In genomic region chr17:42918902-42919521, GRCh38 we compare ENCODE assay signal across 15 cellular contexts. TPM values are rescaled to one million over a fixed set of nuclear protein-coding genes. Genes with fewer than 3 reads are reported as not detected.
DNase-seq lines count a peak whose midpoint lies in the region; ATAC-seq, FAIRE-seq and TF ChIP-seq lines count a peak whose summit lies in the region.
"Had no signal": no experiment of that assay in that cellular context is flagged by ENCODE, and none has a peak within 500 bp of the region (broad histone marks: within the 10 kb centered on the region; RNA-seq: fewer than 3 reads in every experiment).

No MANE protein-coding gene starts in this region.

- H3K27ac Mint-ChIP-seq in MCF 10A (ENCODE audit: low read depth, unreplicated experiment), result peak overlapping the region; percentile 77
- H3K27ac Mint-ChIP-seq in immature natural killer cell, result no peak overlapping the region
- H3K27ac Mint-ChIP-seq in stimulated activated naive CD8-positive, alpha-beta T cell treated with anti-CD3 and anti-CD28 coated beads, Interleukin-15, amount 100 ng/mL, for 72 hours, result no peak overlapping the region
- H3K27ac Mint-ChIP-seq: activated naive CD8-positive, alpha-beta T cell treated with anti-CD3 and anti-CD28 coated beads for 36 hours had no signal

- BruUV-seq in MCF 10A (replicated peaks; lab: Mats Ljungman, UMichigan) (no TSS peak), mammary epithelial cell (replicated peaks; lab: Mats Ljungman, UMichigan) (no TSS peak), OCI-LY7 (replicated peaks; lab: Mats Ljungman, UMichigan) (no TSS peak), PC-9 (replicated peaks; lab: Mats Ljungman, UMichigan) (no TSS peak)

- H2AFZ ChIP-seq in mammary epithelial cell (ENCODE audit: low read depth, low read length) (no peak overlapping the region), OCI-LY7 (ENCODE audit: low read length) (peak overlapping the region; percentile 93), PC-9 (no peak overlapping the region)
- H2AFZ ChIP-seq: GM23248 had no signal

- 0 out of 2 replicates have a peak, but pooled peaks cover 5% of the 10 kb centered on the region for H3F3A ChIP-seq in PC-9 (ENCODE audit: insufficient read depth, low read depth)

- H3K27ac ChIP-seq in mammary epithelial cell (ENCODE audit: insufficient read depth, low read depth, low read length) (no peak overlapping the region), OCI-LY7 (ENCODE audit: low read depth, low read length, poor library complexity, severe bottlenecking) (no peak overlapping the region), right lobe of liver (peak overlapping the region in 2 of 3 donors; percentile 7 to 56), PC-9 (no peak overlapping the region)
- H3K27ac ChIP-seq: GM23248 had no signal

- no peak overlapping the region for H3K4me2 ChIP-seq in mammary epithelial cell (ENCODE audit: insufficient read depth, low read depth, low read length)
- peak overlapping the region; percentile 7 for H3K4me2 ChIP-seq in OCI-LY7 (ENCODE audit: low read length)
- H3K4me2 ChIP-seq in PC-9, result no peak overlapping the region

- CTCF ChIA-PET in MCF 10A (lab: Yijun Ruan, JAX) (interaction anchor here (0.6 to 0.7 kb wide), 2 partner anchors 10 to 1095 kb away, joined by 3 read pairs; no protein-coding TSS in a partner anchor), mammary epithelial cell (lab: Charles Lee; ENCODE audit: low non-redundant PET) (no interaction called here), OCI-LY7 (lab: Charles Lee; ENCODE audit: unreplicated experiment) (no interaction called here), PC-9 (lab: Charles Lee) (no interaction called here)

- ATAC-seq in right lobe of liver, result peak; percentile 56 to 78 (median 74)
- no peak for ATAC-seq in stimulated activated naive CD8-positive, alpha-beta T cell treated with anti-CD3 and anti-CD28 coated beads, Interleukin-15, amount 100 ng/mL, for 72 hours
- ATAC-seq: Right ventricle myocardium inferior had no signal

- H3K9me2 ChIP-seq in OCI-LY7 (ENCODE audit: insufficient read depth, low read length), result no peaks in the 10 kb centered on the region
- H3K9me2 ChIP-seq in PC-9 (ENCODE audit: insufficient read depth), result no peaks in the 10 kb centered on the region

- dilution Hi-C loops in mammary epithelial cell (cut with HindIII; ENCODE audit: low sequenced_read_pairs), result no loop called here

- no peak overlapping the region for H3K9ac ChIP-seq in mammary epithelial cell (ENCODE audit: insufficient read depth, low read length)
- H3K9ac ChIP-seq: GM23248 had no signal

- no peaks in the 10 kb centered on the region for H3K4me1 ChIP-seq in mammary epithelial cell (ENCODE audit: insufficient read depth, low read length)
- H3K4me1 ChIP-seq in OCI-LY7 (ENCODE audit: insufficient read depth, low read length, poor library complexity, severe bottlenecking), result peaks cover 43% of the 10 kb centered on the region
- peaks cover 0 to 37% (median 12%) of the 10 kb centered on the region in 4 donors for H3K4me1 ChIP-seq in right lobe of liver
- peaks cover 9% of the 10 kb centered on the region for H3K4me1 ChIP-seq in PC-9 (replicated peaks; ENCODE audit: insufficient read depth)

- H4K20me1 ChIP-seq in mammary epithelial cell (ENCODE audit: insufficient read depth, low read length), result no peaks in the 10 kb centered on the region
- H4K20me1 ChIP-seq in OCI-LY7 (ENCODE audit: insufficient read depth, low read length), result no peaks in the 10 kb centered on the region
- no peaks in the 10 kb centered on the region for H4K20me1 ChIP-seq in PC-9 (ENCODE audit: insufficient read depth)

- H3K4me3 ChIP-seq in mammary epithelial cell (replicated peaks in 1 of 3; ENCODE audit: insufficient read depth in 1 of 3, low read depth in 2 of 3, low read length in 3 of 3) (no peak overlapping the region), OCI-LY7 (ENCODE audit: low read depth, low read length, poor library complexity, severe bottlenecking) (no peak overlapping the region), right lobe of liver (no peak overlapping the region), PC-9 (no peak overlapping the region)
- H3K4me3 ChIP-seq: GM23248, thoracic aorta had no signal

- no peak for TF ChIP-seq CTCF in MCF 10A (IDR thresholded peaks at IDR 0.05; ENCODE audit: unreplicated experiment)
- no peak for TF ChIP-seq CTCF in mammary epithelial cell (conservative IDR thresholded peaks at IDR 0.05 in 1 of 2, IDR thresholded peaks at IDR 0.05 in 1 of 2; ENCODE audit: extremely low read depth in 1 of 2, insufficient read depth in 1 of 2, low read depth in 1 of 2, low read length in 2 of 2)
- TF ChIP-seq CTCF in OCI-LY7 (conservative IDR thresholded peaks at IDR 0.05; ENCODE audit: low read length), result no peak
- TF ChIP-seq CTCF in right lobe of liver (IDR thresholded peaks at IDR 0.05), result no peak
- no peak for TF ChIP-seq CTCF in PC-9 (conservative IDR thresholded peaks at IDR 0.05)

- no peaks in the 10 kb centered on the region for H3K9me3 Mint-ChIP-seq in MCF 10A (ENCODE audit: unreplicated experiment)
- no peaks in the 10 kb centered on the region for H3K9me3 Mint-ChIP-seq in immature natural killer cell
- no peaks in the 10 kb centered on the region for H3K9me3 Mint-ChIP-seq in stimulated activated naive CD8-positive, alpha-beta T cell treated with anti-CD3 and anti-CD28 coated beads, Interleukin-15, amount 100 ng/mL, for 72 hours
- H3K9me3 Mint-ChIP-seq: activated naive CD8-positive, alpha-beta T cell treated with anti-CD3 and anti-CD28 coated beads for 36 hours had no signal

- intact Hi-C loops in MCF 10A (cut with micrococcal nuclease), result no loop called here
- intact Hi-C loops in mammary epithelial cell (cut with micrococcal nuclease), result no loop called here
- intact Hi-C loops in OCI-LY7 (cut with micrococcal nuclease; ENCODE audit: unreplicated experiment), result no loop called here
- intact Hi-C loops in right lobe of liver (cut with DNase I), result loop anchor here in 1 of 2 donors (5.0 kb wide), 1 partner anchor 72 kb away; no protein-coding TSS in a partner anchor
- intact Hi-C loops in PC-9 (cut with micrococcal nuclease; ENCODE audit: unreplicated experiment), result no loop called here

- no peaks in the 10 kb centered on the region for H3K36me3 ChIP-seq in mammary epithelial cell (ENCODE audit: insufficient read depth, low read length)
- no peaks in the 10 kb centered on the region for H3K36me3 ChIP-seq in OCI-LY7 (ENCODE audit: insufficient read depth, low read length)
- H3K36me3 ChIP-seq in right lobe of liver, result no peaks in the 10 kb centered on the region
- no peaks in the 10 kb centered on the region for H3K36me3 ChIP-seq in PC-9 (ENCODE audit: low read depth)
- H3K36me3 ChIP-seq: thoracic aorta had no signal

- no peaks in the 10 kb centered on the region for H3K79me2 ChIP-seq in mammary epithelial cell (ENCODE audit: insufficient read depth, low read length)
- no peaks in the 10 kb centered on the region for H3K79me2 ChIP-seq in OCI-LY7 (ENCODE audit: insufficient read depth, low read depth, low read length)
- no peaks in the 10 kb centered on the region for H3K79me2 ChIP-seq in PC-9 (ENCODE audit: low read depth)

- in situ Hi-C loops in mammary epithelial cell (cut with MboI; ENCODE audit: low sequenced_read_pairs in 2 of 2), result no loop called here

- WGBS in mammary epithelial cell (ENCODE audit: low coverage, missing lambda C conversion rate), result 93% methylated on average over 3 of the region's 3 CpGs
- 15% methylated on average over 3 of the region's 3 CpGs for WGBS in right lobe of liver (ENCODE audit: insufficient coverage, low coverage, low lambda C conversion rate, missing lambda C conversion rate)

- H3K27me3 ChIP-seq in mammary epithelial cell (ENCODE audit: insufficient read depth, low read length), result no peaks in the 10 kb centered on the region
- no peaks in the 10 kb centered on the region for H3K27me3 ChIP-seq in right lobe of liver
- H3K27me3 ChIP-seq in PC-9 (ENCODE audit: insufficient read depth, low read depth), result no peaks in the 10 kb centered on the region

- no peak for FAIRE-seq in RCC 7860 (lab: Jason Lieb, UNC)
- FAIRE-seq: colon had no signal

- DNase-seq in MCF 10A (ENCODE audit: unreplicated experiment) (no peak), mammary epithelial cell (no peak), OCI-LY7 (ENCODE audit: low spot score) (no peak), right lobe of liver (no peak), RCC 7860 (ENCODE audit: low spot score) (no peak), PC-9 (no peak), immature natural killer cell (no peak)
- no peak for DNase-seq in stimulated activated naive CD8-positive, alpha-beta T cell treated with anti-CD3 and anti-CD28 coated beads, Interleukin-15, amount 100 ng/mL, for 72 hours
- DNase-seq: activated naive CD8-positive, alpha-beta T cell treated with anti-CD3 and anti-CD28 coated beads for 36 hours; GM23248; NCI-H187 treated with DMSO at 0.1 percent for 48 hours had no signal

- no peak overlapping the region for H3K4me3 Mint-ChIP-seq in MCF 10A (ENCODE audit: unreplicated experiment)
- H3K4me3 Mint-ChIP-seq in immature natural killer cell, result no peak overlapping the region
- H3K4me3 Mint-ChIP-seq in stimulated activated naive CD8-positive, alpha-beta T cell treated with anti-CD3 and anti-CD28 coated beads, Interleukin-15, amount 100 ng/mL, for 72 hours, result no peak overlapping the region
- H3K4me3 Mint-ChIP-seq: activated naive CD8-positive, alpha-beta T cell treated with anti-CD3 and anti-CD28 coated beads for 36 hours had no signal

- H3K27me3 Mint-ChIP-seq in MCF 10A (ENCODE audit: insufficient read depth, unreplicated experiment) (peaks cover 17% of the 10 kb centered on the region), immature natural killer cell (ENCODE audit: low read depth in 3 of 3) (peaks cover 1 to 4% (median 4%) of the 10 kb centered on the region in 3 donors)
- no peaks in the 10 kb centered on the region for H3K27me3 Mint-ChIP-seq in stimulated activated naive CD8-positive, alpha-beta T cell treated with anti-CD3 and anti-CD28 coated beads, Interleukin-15, amount 100 ng/mL, for 72 hours

- POLR2A ChIA-PET in MCF 10A (lab: Yijun Ruan, JAX) (interaction anchor here (0.6 to 0.9 kb wide), 3 partner anchors 14 to 71 kb away, joined by 3 to 4 read pairs (median 3); no protein-coding TSS in a partner anchor), OCI-LY7 (lab: Charles Lee) (interaction anchor here (1.0 to 1.7 kb wide), 2 partner anchors 38 to 42 kb away, joined by 3 to 6 read pairs; no protein-coding TSS in a partner anchor), PC-9 (lab: Charles Lee; ENCODE audit: unreplicated experiment) (no interaction called here)

- no peak for TF ChIP-seq POLR2A in right lobe of liver (IDR thresholded peaks at IDR 0.05)

- no peaks in the 10 kb centered on the region for H3K36me3 Mint-ChIP-seq in MCF 10A (ENCODE audit: insufficient read depth, unreplicated experiment)
- no peaks in the 10 kb centered on the region for H3K36me3 Mint-ChIP-seq in immature natural killer cell
- H3K36me3 Mint-ChIP-seq: activated naive CD8-positive, alpha-beta T cell treated with anti-CD3 and anti-CD28 coated beads for 36 hours had no signal

- no peaks in the 10 kb centered on the region for H3K4me1 Mint-ChIP-seq in MCF 10A (ENCODE audit: insufficient read depth, unreplicated experiment)
- no peaks in the 10 kb centered on the region for H3K4me1 Mint-ChIP-seq in immature natural killer cell
- no peaks in the 10 kb centered on the region for H3K4me1 Mint-ChIP-seq in stimulated activated naive CD8-positive, alpha-beta T cell treated with anti-CD3 and anti-CD28 coated beads, Interleukin-15, amount 100 ng/mL, for 72 hours
- H3K4me1 Mint-ChIP-seq: activated naive CD8-positive, alpha-beta T cell treated with anti-CD3 and anti-CD28 coated beads for 36 hours had no signal

- H3K9me3 ChIP-seq in mammary epithelial cell (replicated peaks; ENCODE audit: insufficient read depth, low read length) (no peaks in the 10 kb centered on the region), OCI-LY7 (ENCODE audit: low read length) (no peaks in the 10 kb centered on the region), right lobe of liver (no peaks in the 10 kb centered on the region), PC-9 (ENCODE audit: insufficient read depth, low read depth) (no peaks in the 10 kb centered on the region)
- H3K9me3 ChIP-seq: thoracic aorta had no signal

RNA-seq across cellular contexts. Expression of gene G6PC1, which starts 18.4 kb away (rescaled TPM):
- total RNA-seq in MCF 10A (2022) (not detected in 2 replicates), mammary epithelial cell (not detected), OCI-LY7 (2022) (1.9 and 2.6 TPM in 2 replicates), right lobe of liver (100 to 1,000 TPM in 5 of 6 experiments, 10 to 100 TPM in 1; 64.5 to 505 (median 185) TPM), PC-9 (2021) (not detected in 2 replicates)
- polyA plus RNA-seq in mammary epithelial cell (not detected), immature natural killer cell (not detected)
- not detected for polyA minus RNA-seq in mammary epithelial cell
- 0.85 and 1.1 TPM in 2 replicates for total RNA-seq in OCI-LY7 (2014; rRNA removed; shearing (Covaris generic))
- total RNA-seq: A673; activated naive CD8-positive, alpha-beta T cell treated with anti-CD3 and anti-CD28 coated beads for 36 hours; GM23248; Right ventricle myocardium inferior; thoracic aorta had no signal
- polyA plus RNA-seq: GM23248 had no signal

RNA-seq across cellular contexts. Expression of gene AARSD1, which starts 45.2 kb away (rescaled TPM):
- total RNA-seq in MCF 10A (2022) (48.9 and 79.9 TPM in 2 replicates), mammary epithelial cell (10 to 100 TPM; 15.7 to 53.0 TPM), OCI-LY7 (2022) (31.0 and 31.7 TPM in 2 replicates), right lobe of liver (10 to 100 TPM; 12.3 to 22.1 (median 17.9) TPM), PC-9 (2021) (32.6 and 35.4 TPM in 2 replicates)
- polyA plus RNA-seq in mammary epithelial cell (37.7 TPM), immature natural killer cell (10 to 100 TPM; 36.2 to 46.7 (median 36.4) TPM)
- polyA minus RNA-seq in mammary epithelial cell, result 19.7 TPM
- 24.0 and 26.9 TPM in 2 replicates for total RNA-seq in OCI-LY7 (2014; rRNA removed; shearing (Covaris generic))

Comparison
In these comparisons a context has a peak if more than half of its experiments do, and no peak if none do; other contexts are left out.
1. H3K27ac ChIP-seq: peak in right lobe of liver (2 of 3); none in mammary epithelial cell (single experiment), OCI-LY7 (single experiment) and PC-9 (single experiment).
2. RNA of gene G6PC1, which starts 18.4 kb away (total RNA-seq): 64.5 to 505 TPM in right lobe of liver; 0.85 to 2.6 TPM in OCI-LY7, not detected in MCF 10A, not detected in mammary epithelial cell and not detected in PC-9; every median in the first group is over 10 times any median in the second.